ENCODE assay signal across 10 cellular contexts in genomic region chr13:111219306-111219705, GRCh38.
DNase-seq lines count a peak whose midpoint lies in the region; ATAC-seq and TF ChIP-seq lines count a peak whose summit lies in the region.
"Had no signal": no experiment of that assay in that cellular context is flagged by ENCODE, and none has a peak within 500 bp of the region (broad histone marks: within the 10 kb centered on the region; RNA-seq: fewer than 3 reads in every experiment).

No MANE protein-coding gene starts in this region.

- H3K4me1 Mint-ChIP-seq in natural killer cell: peaks cover 58 to 64% of the 10 kb centered on the region in 2 donors

- H3K27me3 Mint-ChIP-seq in natural killer cell (ENCODE audit: low read depth in 2 of 2): no peaks in the 10 kb centered on the region

- H3K4me1 ChIP-seq in left lung: peaks cover 7 to 17% of the 10 kb centered on the region in 2 donors

- TF ChIP-seq CTCF in dorsolateral prefrontal cortex (IDR thresholded peaks at IDR 0.05 in 54 of 56, conservative IDR thresholded peaks at IDR 0.05 in 2 of 56; ENCODE audit: low read depth in 1 of 56, partially characterized antibody in 56 of 56) (peak in 2 of 56 donors; percentile 19 to 20), left lung (IDR thresholded peaks at IDR 0.05) (no peak), natural killer cell (IDR thresholded peaks at IDR 0.05) (no peak)

- DNase-seq in LHCN-M2 (ENCODE audit: low read depth) (peak; percentile 45), dorsolateral prefrontal cortex (peak in 6 of 10 donors; percentile 52 to 65 (median 60)), left lung (no peak), superior temporal gyrus (ENCODE audit: extremely low spot score) (peak; percentile 67), GM19240 (ENCODE audit: insufficient read length, low spot score) (no peak), natural killer cell (no peak), NCI-H446 (lab: John Stamatoyannopoulos, UW) (no peak), dermis blood vessel endothelial cell (no peak)
- DNase-seq: activated T-cell treated with anti-CD3 and anti-CD28 coated beads, Interleukin-2, amount 50 U/mL, for 72 hours; stimulated activated naive CD8-positive, alpha-beta T cell treated with anti-CD3 and anti-CD28 coated beads, Interleukin-15, Interleukin-2, amounts not matched to agents 100 U/mL and 50 U/mL, for 24 hours had no signal

- no peak overlapping the region for H3K4me3 Mint-ChIP-seq in natural killer cell
- H3K4me3 Mint-ChIP-seq: activated T-cell treated with anti-CD3 and anti-CD28 coated beads, Interleukin-2, amount 50 U/mL, for 72 hours had no signal

- intact Hi-C loops in dorsolateral prefrontal cortex (cut with DNase I): loop anchor here (5.0 to 10.0 kb wide), 4 partner anchors 152 to 505 kb away; partner anchors contain the start of genes ANKRD10 (in 1 of the 2) and ING1 (in 1 of the 2)
- intact Hi-C loops in left lung (cut with DNase I): loop anchor here in 1 of 2 donors (5.0 kb wide), 1 partner anchor 152 kb away; no protein-coding TSS in a partner anchor
- intact Hi-C loops in natural killer cell (cut with micrococcal nuclease): no loop called here

- H3K27me3 ChIP-seq in dorsolateral prefrontal cortex: no peaks in the 10 kb centered on the region
- no peaks in the 10 kb centered on the region for H3K27me3 ChIP-seq in left lung

- no peaks in the 10 kb centered on the region for H3K9me3 ChIP-seq in left lung

- peak overlapping the region in 1 of 2 donors; percentile 35 for H3K27ac Mint-ChIP-seq in natural killer cell
- H3K27ac Mint-ChIP-seq: activated T-cell treated with anti-CD3 and anti-CD28 coated beads, Interleukin-2, amount 50 U/mL, for 72 hours had no signal

- H3K4me3 ChIP-seq in dorsolateral prefrontal cortex (peak overlapping the region in 7 of 59 donors; percentile 2 to 23 (median 17)), left lung (no peak overlapping the region)

- H3K9me3 Mint-ChIP-seq in natural killer cell: no peaks in the 10 kb centered on the region
- H3K9me3 Mint-ChIP-seq: activated T-cell treated with anti-CD3 and anti-CD28 coated beads, Interleukin-2, amount 50 U/mL, for 72 hours had no signal

- H3K36me3 Mint-ChIP-seq in natural killer cell: no peaks in the 10 kb centered on the region

- H3K27ac ChIP-seq in dorsolateral prefrontal cortex (peak overlapping the region in 51 of 59 donors; percentile 1 to 93 (median 59)), left lung (no peak overlapping the region)

- ATAC-seq in left lung (peak; percentile 34), natural killer cell (no peak)
- ATAC-seq: activated T-cell treated with anti-CD3 and anti-CD28 coated beads, Interleukin-2, amount 50 U/mL, for 72 hours; stimulated activated naive CD8-positive, alpha-beta T cell treated with anti-CD3 and anti-CD28 coated beads, Interleukin-15, Interleukin-2, amounts not matched to agents 100 U/mL and 50 U/mL, for 24 hours had no signal

- no peaks in the 10 kb centered on the region for H3K36me3 ChIP-seq in left lung

Comparison
In these comparisons a context has a peak if more than half of its experiments do, and no peak if none do; other contexts are left out.
1. DNase-seq: peak in LHCN-M2 (single experiment), dorsolateral prefrontal cortex (6 of 10) and superior temporal gyrus (single experiment); none in left lung (0 of 2), GM19240 (single experiment), natural killer cell (single experiment), NCI-H446 (0 of 2) and dermis blood vessel endothelial cell (single experiment).
2. H3K27ac ChIP-seq: peak in dorsolateral prefrontal cortex (51 of 59); none in left lung (0 of 2).